8 cellular contexts compared by ENCODE assay signal in the genomic region with DNA sequence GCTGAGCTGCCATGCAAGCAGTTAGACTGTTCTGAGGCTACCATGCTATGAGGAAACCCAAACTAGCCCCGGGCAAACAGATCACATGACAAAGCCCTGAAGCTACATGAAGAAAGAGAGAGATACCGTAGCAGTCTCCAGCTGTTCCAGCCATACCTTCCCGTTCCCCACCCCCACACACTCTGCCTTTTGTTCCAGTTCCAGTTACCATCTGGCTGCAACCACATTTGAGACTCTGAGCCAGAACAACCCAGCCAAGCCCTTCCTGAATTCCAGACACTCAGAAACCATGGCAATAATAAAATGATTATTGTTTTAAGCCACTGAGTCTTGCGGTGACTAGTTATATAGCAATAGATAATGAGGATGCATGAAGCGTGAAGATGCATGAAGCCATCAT.
A peak's percentile ranks its signal among the peaks of the same experiment; 100 is the strongest.
DNase-seq lines count a peak whose midpoint lies in the region; ATAC-seq and TF ChIP-seq lines count a peak whose summit lies in the region.

No MANE protein-coding gene starts in this region.

- no peak overlapping the region for H3K4me3 ChIP-seq in BLaER1 treated with 17β-estradiol and CSF1 and Interleukin-3, amounts not matched to agents 10 nM and 100 nM
- no peak overlapping the region for H3K4me3 ChIP-seq in mucosa of rectum (ENCODE audit: low read length in 2 of 2)

- peaks cover 0 to 8% (median 0%) of the 10 kb centered on the region in 11 experiments; a peak in 3 of 22 replicates for H3K36me3 ChIP-seq in BLaER1 treated with 17β-estradiol and CSF1 and Interleukin-3, amounts not matched to agents 10 nM and 100 nM
- no peaks in the 10 kb centered on the region for H3K36me3 ChIP-seq in mucosa of rectum (ENCODE audit: control insufficient read depth in 2 of 2, insufficient read depth in 2 of 2, low read length in 2 of 2)

- in situ Hi-C loops in GM13976 (cut with MboI; ENCODE audit: low sequenced_read_pairs, unreplicated experiment), result loop anchor here (10.0 kb wide), 1 partner anchor 198 kb away; no protein-coding TSS in a partner anchor

- peak overlapping the region in 5 of 11 experiments; percentile 12 to 43 (median 32); a peak in 8 of 22 replicates for H3K27ac ChIP-seq in BLaER1 treated with 17β-estradiol and CSF1 and Interleukin-3, amounts not matched to agents 10 nM and 100 nM
- peak overlapping the region; percentile 7 to 20 for H3K27ac ChIP-seq in mucosa of rectum (ENCODE audit: low read depth in 2 of 2, low read length in 2 of 2)

- H4K20me1 ChIP-seq in BLaER1 treated with 17β-estradiol and CSF1 and Interleukin-3, amounts not matched to agents 10 nM and 100 nM, result peaks cover 0 to 18% (median 0%) of the 10 kb centered on the region in 11 experiments; a peak in 3 of 22 replicates

- no peaks in the 10 kb centered on the region for H3K27me3 ChIP-seq in BLaER1 treated with 17β-estradiol and CSF1 and Interleukin-3, amounts not matched to agents 10 nM and 100 nM
- H3K27me3 ChIP-seq in mucosa of rectum (ENCODE audit: control insufficient read depth in 2 of 2, insufficient read depth in 2 of 2, low read length in 2 of 2), result no peaks in the 10 kb centered on the region

- H3K4me2 ChIP-seq in BLaER1 treated with 17β-estradiol and CSF1 and Interleukin-3, amounts not matched to agents 10 nM and 100 nM, result peak overlapping the region; percentile 31 to 76 (median 55)

- no peak for ATAC-seq in GM18520 (IDR thresholded peaks at IDR 0.05; ENCODE audit: unreplicated experiment)

- no peak for TF ChIP-seq CTCF in GM13976 (IDR thresholded peaks at IDR 0.05; ENCODE audit: borderline replicate concordance, control extremely low read depth, extremely low read depth, insufficient read depth, missing control alignments)

- peaks cover 6 to 30% (median 18%) of the 10 kb centered on the region in 11 experiments; a peak in 19 of 22 replicates for H3K9me3 ChIP-seq in BLaER1 treated with 17β-estradiol and CSF1 and Interleukin-3, amounts not matched to agents 10 nM and 100 nM (replicated peaks in 1 of 11)
- H3K9me3 ChIP-seq in mucosa of rectum (ENCODE audit: control insufficient read depth in 2 of 2, low read length in 2 of 2), result no peaks in the 10 kb centered on the region

- DNase-seq in NCI-H2171 (lab: John Stamatoyannopoulos, UW), result peak; percentile 95
- peak; percentile 78 for DNase-seq in dedifferentiated amniotic fluid mesenchymal stem cell (ENCODE audit: extremely low spot score)
- DNase-seq in stimulated activated CD8-positive, alpha-beta memory T cell treated with anti-CD3 and anti-CD28 coated beads, Interleukin-4, amount 100 ng/mL, for 48 hours, result no peak
- no peak for DNase-seq in NAMALWA (ENCODE audit: low spot score)
- DNase-seq in GM13976 (ENCODE audit: low spot score), result no peak

- peaks cover 27 to 34% (median 29%) of the 10 kb centered on the region in 10 experiments for H3K4me1 ChIP-seq in BLaER1 treated with 17β-estradiol and CSF1 and Interleukin-3, amounts not matched to agents 10 nM and 100 nM
- H3K4me1 ChIP-seq in mucosa of rectum (ENCODE audit: control insufficient read depth in 2 of 2, insufficient read depth in 2 of 2, low read length in 2 of 2), result peaks cover 5 to 24% of the 10 kb centered on the region in 2 donors

- 0 out of 22 replicates have a peak overlapping the region, but pooled peaks of 1 of the 11 experiments have one; percentile 6 for H3K9ac ChIP-seq in BLaER1 treated with 17β-estradiol and CSF1 and Interleukin-3, amounts not matched to agents 10 nM and 100 nM
- H3K9ac ChIP-seq in mucosa of rectum (ENCODE audit: low read depth in 1 of 2, low read length in 2 of 2), result no peak overlapping the region

Comparison
In these comparisons a context has a peak if more than half of its experiments do, and no peak if none do; other contexts are left out.
1. DNase-seq: peak in NCI-H2171 (single experiment) and dedifferentiated amniotic fluid mesenchymal stem cell (single experiment); none in stimulated activated CD8-positive, alpha-beta memory T cell treated with anti-CD3 and anti-CD28 coated beads, Interleukin-4, amount 100 ng/mL, for 48 hours (single experiment), NAMALWA (single experiment) and GM13976 (single experiment).